ENCODE assay signal across 1 cellular context in genomic region chr15:80934761-80935221, GRCh38.
TF ChIP-seq lines count a peak whose summit lies in the region.

No MANE protein-coding gene starts in this region.

TF ChIP-seq in HCT116, 20 proteins besides CTCF, POLR2A, EP300 and RAD21 (continued from another document):
- TF ChIP-seq TCF7L2 (IDR thresholded peaks at IDR 0.05; ENCODE audit: borderline replicate concordance, extremely low read depth, insufficient read depth, insufficient read length) (no peak), SRF (IDR thresholded peaks at IDR 0.05; ENCODE audit: low read depth) (no peak), EZH2phosphoT487 (IDR thresholded peaks at IDR 0.05; ENCODE audit: borderline replicate concordance) (no peak), ZBTB33 (IDR thresholded peaks at IDR 0.05; ENCODE audit: extremely low read depth, insufficient replicate concordance, low read length) (no peak)
TF ChIP-seq in HCT116: peak in this region for 0.
